1 cellular context compared by ENCODE assay signal in genomic region chr14:90795744-90796143, GRCh38.
TF ChIP-seq lines count a peak whose summit lies in the region.

No MANE protein-coding gene starts in this region.

TF ChIP-seq in A549, 52 proteins besides CTCF, POLR2A, EP300 and RAD21 (continued from another document):
- no peak for TF ChIP-seq ZFP36 (IDR thresholded peaks at IDR 0.05; ENCODE audit: borderline replicate concordance, partially characterized antibody)
